10 cellular contexts compared by ENCODE assay signal in genomic region chr22:28819253-28820096, GRCh38. TPM values are rescaled to one million over a fixed set of nuclear protein-coding genes. Genes with fewer than 3 reads are reported as not detected.
A peak's percentile ranks its signal among the peaks of the same experiment; 100 is the strongest.
DNase-seq lines count a peak whose midpoint lies in the region; ATAC-seq, FAIRE-seq and TF ChIP-seq lines count a peak whose summit lies in the region.
"Had no signal": no experiment of that assay in that cellular context is flagged by ENCODE, and none has a peak within 500 bp of the region (broad histone marks: within the 10 kb centered on the region; RNA-seq: fewer than 3 reads in every experiment).

No MANE protein-coding gene starts in this region.

- peak overlapping the region; percentile 77 for H3K4me2 ChIP-seq in HepG2 (ENCODE audit: low read depth, low read length)

- intact Hi-C loops in heart right ventricle (cut with DNase I): loop anchor here in 2 of 10 donors (10.0 kb wide), 1 partner anchor 795 kb away; no protein-coding TSS in a partner anchor
- intact Hi-C loops in Right ventricle myocardium inferior (cut with DNase I): loop anchor here (10.0 kb wide), 2 partner anchors 765 to 795 kb away; no protein-coding TSS in a partner anchor
- intact Hi-C loops in HepG2 (cut with micrococcal nuclease; ENCODE audit: unreplicated experiment): no loop called here

- no peaks in the 10 kb centered on the region for H4K20me1 ChIP-seq in HepG2 (ENCODE audit: insufficient read depth, low read length)

- 71 to 89% methylated on average over 5 of the region's 5 CpGs for WGBS in heart right ventricle, 2 donors
- WGBS in HepG2 (ENCODE audit: low lambda C conversion rate): 0% methylated on average over 5 of the region's 5 CpGs

- POLR2A ChIA-PET in HepG2 (lab: Yijun Ruan, JAX): interaction anchor here (0.9 to 18.2 kb wide), 13 partner anchors 10 to 278 kb away, joined by 3 to 945 read pairs (median 4); partner anchors contain the start of genes CCDC117, CHEK2, HSCB and XBP1
- POLR2A ChIA-PET in GM10248 (lab: Yijun Ruan, JAX): interaction anchor here (1.0 to 2.4 kb wide), 4 partner anchors 8 to 21 kb away, joined by 6 to 12 read pairs (median 8); partner anchors contain the start of gene XBP1

- no TSS peak for BruUV-seq in HepG2 (replicated peaks; lab: Mats Ljungman, UMichigan)

- no peak for TF ChIP-seq CTCF in heart right ventricle (IDR thresholded peaks at IDR 0.05)
- TF ChIP-seq CTCF in HepG2 (CRISPR knock-in tag; IDR thresholded peaks at IDR 0.05): no peak
- no peak for TF ChIP-seq CTCF in GM10248 (IDR thresholded peaks at IDR 0.05; ENCODE audit: control extremely low read depth, extremely low read depth, low read depth, missing control alignments)

- CTCF ChIA-PET in HepG2 (lab: Yijun Ruan, JAX; ENCODE audit: low intra/inter-chr PET ratio, low total read pairs) (no interaction called here), GM10248 (lab: Yijun Ruan, JAX) (interaction anchor here (0.9 to 4.1 kb wide), 10 partner anchors 9 to 229 kb away, joined by 3 to 48 read pairs (median 6); partner anchors contain the start of gene XBP1)

- H3K36me3 ChIP-seq in heart right ventricle (peaks cover 0 to 36% (median 0%) of the 10 kb centered on the region in 9 donors), HepG2 (replicated peaks in 1 of 2; ENCODE audit: control insufficient read depth in 1 of 2, insufficient read depth in 2 of 2, low read length in 2 of 2) (no peaks in the 10 kb centered on the region)

- in situ Hi-C loops in HepG2 (cut with HindIII; ENCODE audit: extremely low pct_ligation_motif_present, low pct_unique_long_range_greater_than_20kb): loop anchor here (10.0 kb wide), 1 partner anchor 215 kb away; no protein-coding TSS in a partner anchor

- H3K9me3 ChIP-seq in heart right ventricle (no peaks in the 10 kb centered on the region), HepG2 (ENCODE audit: low read length) (no peaks in the 10 kb centered on the region)

- TF ChIP-seq RAD21 in Ishikawa (IDR thresholded peaks at IDR 0.05; ENCODE audit: low read depth) (no peak), HepG2 (CRISPR knock-in tag; IDR thresholded peaks at IDR 0.05) (no peak)

- no peak overlapping the region for H2AFZ ChIP-seq in HepG2 (ENCODE audit: low read length)

- H3K27ac ChIP-seq in heart right ventricle: peak overlapping the region in 7 of 10 donors; percentile 6 to 83 (median 67)
- H3K27ac ChIP-seq in HepG2 (ENCODE audit: extremely low read length, insufficient read depth, low read length): peak overlapping the region; percentile 91

- ATAC-seq in heart right ventricle (peak in 1 of 8 donors; percentile 26), Right ventricle myocardium inferior (no peak), HepG2 (peak; percentile 83), HG03097 (IDR thresholded peaks at IDR 0.05; ENCODE audit: low FRiP score, unreplicated experiment) (no peak)

- H3K79me2 ChIP-seq in HepG2 (ENCODE audit: insufficient read depth, low read length): peaks cover 4% of the 10 kb centered on the region

- peak overlapping the region; percentile 76 for H3K9ac ChIP-seq in HepG2 (ENCODE audit: insufficient read depth, low read depth, low read length)

- TF ChIP-seq POLR2A in HepG2 (IDR thresholded peaks at IDR 0.05; ENCODE audit: insufficient read depth in 1 of 2, low read depth in 2 of 2, low read length in 2 of 2): no peak; a peak in 1 of 4 replicates

- DNase-seq in heart right ventricle: no peak
- DNase-seq in Right ventricle myocardium inferior (ENCODE audit: missing footprints): no peak
- DNase-seq in HepG2 (ENCODE audit: low spot score): peak; percentile 91
- no peak for DNase-seq in GM10248 (ENCODE audit: extremely low spot score)
- DNase-seq in NCI-H1417 treated with DMSO at 0.1 percent for 48 hours (lab: John Stamatoyannopoulos, UW): no peak
- DNase-seq in cerebellar cortex (ENCODE audit: low spot score): no peak
- DNase-seq: activated CD8-positive, alpha-beta memory T cell treated with anti-CD3 and anti-CD28 coated beads, Interleukin-2, amount 50 U/mL, for 48 hours had no signal

- TF ChIP-seq EP300 in Ishikawa (IDR thresholded peaks at IDR 0.05; ENCODE audit: borderline replicate concordance): no peak
- TF ChIP-seq EP300 in HepG2 (IDR thresholded peaks at IDR 0.05; ENCODE audit: low read depth in 2 of 2, low read length in 2 of 2): peak; percentile 70 to 95; a peak in 3 of 4 replicates
- TF ChIP-seq EP300 in HepG2 (CRISPR knock-in tag; IDR thresholded peaks at IDR 0.05; ENCODE audit: borderline replicate concordance): peak; percentile 91

- peak; percentile 83 for FAIRE-seq in HepG2 (lab: Jason Lieb, UNC)

- H3K27me3 ChIP-seq in heart right ventricle: no peaks in the 10 kb centered on the region
- no peaks in the 10 kb centered on the region for H3K27me3 ChIP-seq in HepG2 (ENCODE audit: control insufficient read depth in 1 of 2, insufficient read depth in 2 of 2, low read length in 2 of 2)

- H3K4me1 ChIP-seq in heart right ventricle (peaks cover 3 to 37% (median 16%) of the 10 kb centered on the region in 9 donors), HepG2 (ENCODE audit: insufficient read depth, low read length) (peaks cover 100% of the 10 kb centered on the region)

- H3K4me3 ChIP-seq in heart right ventricle: no peak overlapping the region
- H3K4me3 ChIP-seq in HepG2 (replicated peaks in 1 of 3; ENCODE audit: insufficient read depth in 1 of 3, low read depth in 2 of 3, low read length in 3 of 3): peak overlapping the region in 2 of 3 experiments; percentile 5 to 42; a peak in 3 of 6 replicates
- H3K4me3 ChIP-seq: lung had no signal

TF ChIP-seq in HepG2, 621 proteins besides CTCF, POLR2A, EP300 and RAD21 (continues in another document):
- TF ChIP-seq HNRNPK (IDR thresholded peaks at IDR 0.05; ENCODE audit: low read depth, low read length, poor library complexity, severe bottlenecking) (no peak), PITX1 (CRISPR knock-in tag; IDR thresholded peaks at IDR 0.05) (peak; percentile 65; the same call in 1 of the 2 replicates), ZMAT5 (CRISPR knock-in tag; IDR thresholded peaks at IDR 0.05; ENCODE audit: borderline replicate concordance, low read depth) (no peak)

RNA-seq across cellular contexts. Expression of gene XBP1, which starts 19.1 kb away (rescaled TPM):
- total RNA-seq in heart right ventricle (100 to 1,000 TPM in 2 of 10 donors, 10 to 100 TPM in 8; 56.5 to 140 (median 67.9) TPM), Right ventricle myocardium inferior (71.8 TPM), HepG2 (2016; rRNA removed; fragmentation: Illumina TruSeq; extraction: Trizol) (313 and 427 TPM in 2 replicates)
- polyA plus RNA-seq in heart right ventricle (100 to 1,000 TPM in 1 of 2 donors, 10 to 100 TPM in 1; 22.5 to 138 TPM), HepG2 (2011; rRNA removed) (394 and 416 TPM in 2 replicates)
- 141 and 153 TPM in 2 replicates for total RNA-seq in HepG2 (2016; cell fraction: cytosol; rRNA removed; fragmentation: Illumina TruSeq; extraction: Trizol; ENCODE audit: low read depth)
- total RNA-seq in HepG2 (2016; cell fraction: insoluble cytoplasmic fraction; rRNA removed; fragmentation: Illumina TruSeq; extraction: Trizol): 301 and 418 TPM in 2 replicates
- total RNA-seq in HepG2 (2016; cell fraction: membrane; rRNA removed; fragmentation: Illumina TruSeq; extraction: Trizol): 264 and 299 TPM in 2 replicates
- total RNA-seq in HepG2 (2016; cell fraction: nucleus; rRNA removed; fragmentation: Illumina TruSeq; extraction: Trizol): 351 and 393 TPM in 2 replicates
- 294 and 385 TPM in 2 replicates for polyA plus RNA-seq in HepG2 (2011; cell fraction: cytosol; rRNA removed)
- 177 and 227 TPM in 2 replicates for polyA plus RNA-seq in HepG2 (2011; cell fraction: nucleus; rRNA removed)
- 183 and 277 TPM in 2 replicates for polyA plus RNA-seq in HepG2 (2012)
- polyA plus RNA-seq in HepG2 (2016; cell fraction: cytosol; fragmentation: Illumina TruSeq; extraction: Trizol; ENCODE audit: low read depth): 97.4 and 108 TPM in 2 replicates
- polyA plus RNA-seq in HepG2 (2016; cell fraction: insoluble cytoplasmic fraction; fragmentation: Illumina TruSeq; extraction: Trizol; ENCODE audit: low read depth): 293 and 310 TPM in 2 replicates
- polyA plus RNA-seq in HepG2 (2016; cell fraction: membrane; fragmentation: Illumina TruSeq; extraction: Trizol; ENCODE audit: low read depth): 142 and 166 TPM in 2 replicates
- polyA plus RNA-seq in HepG2 (2016; cell fraction: nucleus; fragmentation: Illumina TruSeq; extraction: Trizol; ENCODE audit: insufficient read depth, low read depth): 511 and 532 TPM in 2 replicates
- 163 and 714 TPM in 2 replicates for polyA minus RNA-seq in HepG2 (2011; rRNA and poly(A)+ RNA removed; ENCODE audit: low replicate concordance)
- polyA minus RNA-seq in HepG2 (2011; cell fraction: cytosol; rRNA and poly(A)+ RNA removed): 357 and 375 TPM in 2 replicates
- 208 and 277 TPM in 2 replicates for polyA minus RNA-seq in HepG2 (2011; cell fraction: nucleus; rRNA and poly(A)+ RNA removed)

RNA-seq across cellular contexts. Expression of gene CCDC117, which starts 47.0 kb away (rescaled TPM):
- total RNA-seq in heart right ventricle (10 to 100 TPM in 7 of 10 donors, 1 to 10 TPM in 3; 7.7 to 15.0 (median 11.5) TPM), Right ventricle myocardium inferior (11.4 TPM), HepG2 (2016; rRNA removed; fragmentation: Illumina TruSeq; extraction: Trizol) (34.2 and 43.8 TPM in 2 replicates)
- polyA plus RNA-seq in heart right ventricle (1 to 10 TPM; 5.9 to 9.4 TPM), HepG2 (2011; rRNA removed) (12.1 and 12.6 TPM in 2 replicates)
- 3.6 and 5.8 TPM in 2 replicates for total RNA-seq in HepG2 (2016; cell fraction: cytosol; rRNA removed; fragmentation: Illumina TruSeq; extraction: Trizol; ENCODE audit: low read depth)
- total RNA-seq in HepG2 (2016; cell fraction: insoluble cytoplasmic fraction; rRNA removed; fragmentation: Illumina TruSeq; extraction: Trizol): 33.6 and 41.0 TPM in 2 replicates
- 21.8 and 22.8 TPM in 2 replicates for total RNA-seq in HepG2 (2016; cell fraction: membrane; rRNA removed; fragmentation: Illumina TruSeq; extraction: Trizol)
- total RNA-seq in HepG2 (2016; cell fraction: nucleus; rRNA removed; fragmentation: Illumina TruSeq; extraction: Trizol): 18.7 and 21.9 TPM in 2 replicates
- 7.2 and 12.4 TPM in 2 replicates for polyA plus RNA-seq in HepG2 (2011; cell fraction: cytosol; rRNA removed)
- polyA plus RNA-seq in HepG2 (2011; cell fraction: nucleus; rRNA removed): 3.6 and 7.1 TPM in 2 replicates
- 22.6 and 27.8 TPM in 2 replicates for polyA plus RNA-seq in HepG2 (2012)
- 2.1 and 2.8 TPM in 2 replicates for polyA plus RNA-seq in HepG2 (2016; cell fraction: cytosol; fragmentation: Illumina TruSeq; extraction: Trizol; ENCODE audit: low read depth)
- 41.1 and 42.1 TPM in 2 replicates for polyA plus RNA-seq in HepG2 (2016; cell fraction: insoluble cytoplasmic fraction; fragmentation: Illumina TruSeq; extraction: Trizol; ENCODE audit: low read depth)
- polyA plus RNA-seq in HepG2 (2016; cell fraction: membrane; fragmentation: Illumina TruSeq; extraction: Trizol; ENCODE audit: low read depth): 10.2 and 11.0 TPM in 2 replicates
- 24.6 and 26.0 TPM in 2 replicates for polyA plus RNA-seq in HepG2 (2016; cell fraction: nucleus; fragmentation: Illumina TruSeq; extraction: Trizol; ENCODE audit: insufficient read depth, low read depth)
- polyA minus RNA-seq in HepG2 (2011; rRNA and poly(A)+ RNA removed; ENCODE audit: low replicate concordance): 4.4 and 5.8 TPM in 2 replicates
- polyA minus RNA-seq in HepG2 (2011; cell fraction: cytosol; rRNA and poly(A)+ RNA removed): 22.9 and 28.6 TPM in 2 replicates
- 10.7 and 18.3 TPM in 2 replicates for polyA minus RNA-seq in HepG2 (2011; cell fraction: nucleus; rRNA and poly(A)+ RNA removed)

Comparison
In these comparisons a context has a peak if more than half of its experiments do, and no peak if none do; other contexts are left out.
1. H3K4me3 ChIP-seq: peak in HepG2 (2 of 3); none in heart right ventricle (0 of 10).